Comparison of ENCODE assay signal across 7 cellular contexts in the genomic region with DNA sequence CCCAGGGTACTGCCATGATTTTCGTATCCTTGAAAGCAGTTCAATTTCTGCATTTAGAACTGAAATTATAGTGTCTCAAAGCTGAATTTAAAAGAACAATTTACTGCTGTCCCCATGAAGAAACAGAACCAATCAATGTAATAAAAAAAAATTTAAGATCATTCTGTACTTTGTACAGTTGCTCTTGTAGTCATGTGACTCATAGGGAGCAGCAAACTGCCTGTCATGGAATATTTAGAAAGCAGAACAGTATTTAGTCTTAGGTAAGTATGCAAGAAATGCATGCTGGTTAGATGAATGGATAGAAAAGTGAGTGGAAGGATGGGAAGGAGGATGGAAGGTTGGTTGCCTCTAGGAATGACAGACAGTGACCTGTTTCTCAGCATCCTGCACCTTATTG.
"Had no signal": no experiment of that assay in that cellular context is flagged by ENCODE, and none has a peak within 500 bp of the region (broad histone marks: within the 10 kb centered on the region; RNA-seq: fewer than 3 reads in every experiment).

No MANE protein-coding gene starts in this region.

- ATAC-seq: HepG2 had no signal

- H3K36me3 Mint-ChIP-seq: IgD-negative memory B cell had no signal

- FAIRE-seq: HepG2, HTR-8/SVneo had no signal

- H3K27me3 Mint-ChIP-seq: IgD-negative memory B cell had no signal

- H3K27ac Mint-ChIP-seq: IgD-negative memory B cell had no signal

- H3K4me1 Mint-ChIP-seq: IgD-negative memory B cell had no signal

- DNase-seq: IMR-90, KBM-7, KG1 had no signal

- H3K27ac ChIP-seq: HL-60 had no signal

- H3K4me3 Mint-ChIP-seq: IgD-negative memory B cell had no signal
